Comparison of ENCODE assay signal across 15 cellular contexts in the genomic region with DNA sequence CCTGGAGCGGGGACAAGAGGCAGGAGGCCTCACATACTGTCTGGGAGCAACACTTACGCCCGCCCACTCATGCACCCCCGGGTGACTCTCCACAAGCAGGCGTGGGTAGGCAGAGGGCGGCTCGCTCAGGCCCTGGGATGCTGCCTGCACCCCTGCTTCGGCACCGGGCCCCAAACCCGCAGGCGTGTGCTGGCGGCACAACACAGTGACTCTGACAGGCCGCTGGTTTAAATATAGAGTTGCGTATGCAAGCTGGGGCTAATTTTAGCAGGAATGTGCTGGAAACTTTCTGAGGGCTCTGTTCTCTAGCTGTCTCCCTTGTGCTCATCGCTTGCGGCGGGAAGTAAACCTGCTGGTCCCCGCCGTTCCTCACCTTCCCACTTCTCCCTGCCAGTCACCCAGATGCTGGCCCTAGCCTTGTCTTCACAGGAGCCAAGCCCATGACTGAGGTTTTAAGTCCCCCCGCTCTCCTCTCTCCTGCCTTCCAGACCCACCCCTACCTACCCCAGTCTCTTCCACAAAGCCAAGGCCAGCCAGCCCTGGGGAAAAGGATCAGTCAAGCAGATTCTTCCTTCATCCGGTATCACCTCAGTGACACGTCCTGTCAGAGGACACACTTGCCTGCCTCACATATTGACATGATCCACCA.
DNase-seq lines count a peak whose midpoint lies in the region; ATAC-seq and TF ChIP-seq lines count a peak whose summit lies in the region.
"Had no signal": no experiment of that assay in that cellular context is flagged by ENCODE, and none has a peak within 500 bp of the region (broad histone marks: within the 10 kb centered on the region; RNA-seq: fewer than 3 reads in every experiment).

No MANE protein-coding gene starts in this region.

- DNase-seq in iris pigment epithelial cell (ENCODE audit: low read depth): peak; percentile 41
- DNase-seq in smooth muscle cell (lab: John Stamatoyannopoulos, UW; ENCODE audit: unreplicated experiment): no peak
- DNase-seq in UCSD-AML1 (lab: John Stamatoyannopoulos, UW; ENCODE audit: unreplicated experiment): no peak
- DNase-seq in activated CD4-positive, alpha-beta T cell treated with anti-CD3 and anti-CD28 coated beads for 36 hours: no peak
- DNase-seq: activated T-cell treated with anti-CD3 and anti-CD28 coated beads, Interleukin-2, amount 50 U/mL, for 4 hours; brain microvascular endothelial cell; NCI-H1092; NCI-H774 had no signal

- no peaks in the 10 kb centered on the region for H3K9me3 ChIP-seq in BLaER1 treated with 17β-estradiol and CSF1 and Interleukin-3, amounts not matched to agents 10 nM and 100 nM (replicated peaks in 1 of 11)
- H3K9me3 ChIP-seq in smooth muscle cell (replicated peaks; ENCODE audit: low read depth): no peaks in the 10 kb centered on the region
- H3K9me3 ChIP-seq: SJCRH30 had no signal

- WGBS in smooth muscle cell (ENCODE audit: low lambda C conversion rate): 56% methylated on average over 22 of the region's 22 CpGs

- H3K4me3 Mint-ChIP-seq in activated CD4-positive, alpha-beta T cell treated with anti-CD3 and anti-CD28 coated beads for 36 hours: no peak overlapping the region
- H3K4me3 Mint-ChIP-seq: activated T-cell treated with anti-CD3 and anti-CD28 coated beads, Interleukin-2, amount 50 U/mL, for 4 hours; B cell had no signal

- TF ChIP-seq CTCF in smooth muscle cell (IDR thresholded peaks at IDR 0.05; ENCODE audit: borderline replicate concordance, insufficient read depth, poor library complexity, severe bottlenecking): no peak

- CTCF ChIA-PET in activated CD4-positive, alpha-beta T cell treated with anti-CD3 and anti-CD28 coated beads for 36 hours (lab: Charles Lee): interaction anchor here (1.1 kb wide), 1 partner anchor 9 kb away, joined by 4 read pairs; no protein-coding TSS in a partner anchor

- H3K27ac ChIP-seq in BLaER1 treated with 17β-estradiol and CSF1 and Interleukin-3, amounts not matched to agents 10 nM and 100 nM: peak overlapping the region in 2 of 11 experiments; percentile 4 to 13; a peak in 2 of 22 replicates
- H3K27ac ChIP-seq in cingulate gyrus (ENCODE audit: low read depth, low read length) (peak overlapping the region; percentile 54), smooth muscle cell (ENCODE audit: low read depth) (no peak overlapping the region)
- H3K27ac ChIP-seq: brain microvascular endothelial cell, SJCRH30, WERI-Rb-1 had no signal

- no peaks in the 10 kb centered on the region for H3K9me3 Mint-ChIP-seq in activated CD4-positive, alpha-beta T cell treated with anti-CD3 and anti-CD28 coated beads for 36 hours (ENCODE audit: low read depth)
- H3K9me3 Mint-ChIP-seq: activated T-cell treated with anti-CD3 and anti-CD28 coated beads, Interleukin-2, amount 50 U/mL, for 4 hours had no signal

- H2AFZ ChIP-seq in smooth muscle cell (ENCODE audit: low read depth): no peak overlapping the region

- H3K4me3 ChIP-seq in BLaER1 treated with 17β-estradiol and CSF1 and Interleukin-3, amounts not matched to agents 10 nM and 100 nM: 0 out of 20 replicates have a peak overlapping the region, but pooled peaks of 1 of the 10 experiments have one; percentile 22
- H3K4me3 ChIP-seq in smooth muscle cell: no peak overlapping the region
- H3K4me3 ChIP-seq: SJCRH30 had no signal

- peak overlapping the region in 5 of 11 experiments; percentile 4 to 42 (median 24); a peak in 6 of 22 replicates for H3K9ac ChIP-seq in BLaER1 treated with 17β-estradiol and CSF1 and Interleukin-3, amounts not matched to agents 10 nM and 100 nM
- H3K9ac ChIP-seq in smooth muscle cell (ENCODE audit: low read depth): no peak overlapping the region

- H3K27me3 ChIP-seq in BLaER1 treated with 17β-estradiol and CSF1 and Interleukin-3, amounts not matched to agents 10 nM and 100 nM: peaks cover 0 to 19% (median 0%) of the 10 kb centered on the region in 11 experiments; a peak in 5 of 22 replicates
- H3K27me3 ChIP-seq in smooth muscle cell (ENCODE audit: low read depth): no peaks in the 10 kb centered on the region

- H3K36me3 Mint-ChIP-seq in activated CD4-positive, alpha-beta T cell treated with anti-CD3 and anti-CD28 coated beads for 36 hours (ENCODE audit: low read depth): no peaks in the 10 kb centered on the region

- no peaks in the 10 kb centered on the region for H3F3A ChIP-seq in smooth muscle cell (ENCODE audit: low read depth)

- no peaks in the 10 kb centered on the region for H3K79me2 ChIP-seq in smooth muscle cell (ENCODE audit: low read depth)

- H3K27me3 Mint-ChIP-seq in activated CD4-positive, alpha-beta T cell treated with anti-CD3 and anti-CD28 coated beads for 36 hours: no peaks in the 10 kb centered on the region
- H3K27me3 Mint-ChIP-seq: B cell had no signal

- H3K27ac Mint-ChIP-seq in activated CD4-positive, alpha-beta T cell treated with anti-CD3 and anti-CD28 coated beads for 36 hours: no peak overlapping the region
- H3K27ac Mint-ChIP-seq: B cell had no signal

- intact Hi-C loops in activated CD4-positive, alpha-beta T cell treated with anti-CD3 and anti-CD28 coated beads for 36 hours (cut with DNase I, micrococcal nuclease): no loop called here

- no peaks in the 10 kb centered on the region for H3K4me1 Mint-ChIP-seq in activated CD4-positive, alpha-beta T cell treated with anti-CD3 and anti-CD28 coated beads for 36 hours
- H3K4me1 Mint-ChIP-seq: B cell had no signal

- no peaks in the 10 kb centered on the region; a peak in 1 of 22 replicates for H4K20me1 ChIP-seq in BLaER1 treated with 17β-estradiol and CSF1 and Interleukin-3, amounts not matched to agents 10 nM and 100 nM
- no peaks in the 10 kb centered on the region for H4K20me1 ChIP-seq in smooth muscle cell (ENCODE audit: low read depth)

- POLR2A ChIA-PET in activated CD4-positive, alpha-beta T cell treated with anti-CD3 and anti-CD28 coated beads for 36 hours (lab: Charles Lee): no interaction called here

- no peaks in the 10 kb centered on the region for H3K36me3 ChIP-seq in BLaER1 treated with 17β-estradiol and CSF1 and Interleukin-3, amounts not matched to agents 10 nM and 100 nM
- no peaks in the 10 kb centered on the region for H3K36me3 ChIP-seq in smooth muscle cell (ENCODE audit: low read depth)
- H3K36me3 ChIP-seq: brain microvascular endothelial cell, SJCRH30, WERI-Rb-1 had no signal

- no peak for ATAC-seq in HG03025 (IDR thresholded peaks at IDR 0.05; ENCODE audit: low FRiP score, unreplicated experiment)
- ATAC-seq in activated CD4-positive, alpha-beta T cell treated with anti-CD3 and anti-CD28 coated beads for 36 hours: no peak
- no peak for ATAC-seq in HG03196 (IDR thresholded peaks at IDR 0.05; ENCODE audit: unreplicated experiment)
- ATAC-seq: activated T-cell treated with anti-CD3 and anti-CD28 coated beads, Interleukin-2, amount 50 U/mL, for 4 hours had no signal

- H3K4me2 ChIP-seq in BLaER1 treated with 17β-estradiol and CSF1 and Interleukin-3, amounts not matched to agents 10 nM and 100 nM: peak overlapping the region; percentile 72 to 96 (median 89)
- peak overlapping the region; percentile 57 for H3K4me2 ChIP-seq in smooth muscle cell

- peaks cover 13 to 58% (median 49%) of the 10 kb centered on the region in 10 experiments for H3K4me1 ChIP-seq in BLaER1 treated with 17β-estradiol and CSF1 and Interleukin-3, amounts not matched to agents 10 nM and 100 nM
- H3K4me1 ChIP-seq in smooth muscle cell (ENCODE audit: low read depth): peaks cover 3% of the 10 kb centered on the region
